Comparison of ENCODE assay signal across 10 cellular contexts in the genomic region with DNA sequence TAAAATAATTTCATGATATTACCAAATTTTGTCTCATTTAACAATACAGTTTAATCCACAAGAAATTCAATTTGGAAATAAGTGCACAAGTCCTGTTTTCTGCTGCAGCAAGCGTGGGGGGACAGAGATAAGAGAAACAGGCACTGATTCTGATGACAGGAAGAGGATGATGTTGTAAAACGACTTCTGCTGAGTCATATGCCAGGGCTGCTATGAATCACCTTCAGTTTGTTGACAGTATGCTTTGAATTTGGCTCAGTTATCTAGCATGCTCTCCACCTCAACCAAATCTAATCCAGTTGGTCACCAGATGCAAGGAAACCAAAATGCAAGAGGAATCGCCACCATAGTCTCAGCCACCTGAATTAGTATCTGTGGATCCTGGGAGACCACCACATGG.
DNase-seq lines count a peak whose midpoint lies in the region; TF ChIP-seq lines count a peak whose summit lies in the region.
"Had no signal": no experiment of that assay in that cellular context is flagged by ENCODE, and none has a peak within 500 bp of the region (broad histone marks: within the 10 kb centered on the region; RNA-seq: fewer than 3 reads in every experiment).

No MANE protein-coding gene starts in this region.

- peak overlapping the region; percentile 37 for H3K27ac ChIP-seq in skeletal muscle tissue (ENCODE audit: low read depth, low read length)

- peaks cover 0 to 11% (median 8%) of the 10 kb centered on the region in 3 donors for H3K4me1 ChIP-seq in skeletal muscle tissue (ENCODE audit: control insufficient read depth in 3 of 3, insufficient read depth in 3 of 3, low read length in 3 of 3)

- no peaks in the 10 kb centered on the region for H3K9me3 ChIP-seq in skeletal muscle tissue (ENCODE audit: control insufficient read depth in 3 of 3, low read length in 3 of 3)

- DNase-seq in SIG-M5 treated with dmso at 0.1 percent for 504 hours (lab: John Stamatoyannopoulos, UW; ENCODE audit: unreplicated experiment) (peak; percentile 9), SIG-M5 (lab: John Stamatoyannopoulos, UW) (no peak), NOMO-1 treated with DMSO at 0.1 percent for 48 hours (lab: John Stamatoyannopoulos, UW; ENCODE audit: unreplicated experiment) (peak; percentile 46), fibroblast of mammary gland (ENCODE audit: low read depth) (peak; percentile 93), C1 segment of cervical spinal cord (lab: John Stamatoyannopoulos, UW) (no peak), ureter (ENCODE audit: low spot score) (no peak), CD1c-positive myeloid dendritic cell (ENCODE audit: extremely low spot score) (no peak)
- DNase-seq: activated CD8-positive, alpha-beta memory T cell treated with anti-CD3 and anti-CD28 coated beads, Interleukin-2, amount 50 U/mL, for 48 hours; NCI-H345 had no signal

- no peaks in the 10 kb centered on the region for H3K36me3 ChIP-seq in skeletal muscle tissue (ENCODE audit: control insufficient read depth in 3 of 3, insufficient read depth in 3 of 3, low read length in 3 of 3)

- no peak for TF ChIP-seq CTCF in fibroblast of mammary gland (conservative IDR thresholded peaks at IDR 0.05; ENCODE audit: control insufficient read depth, insufficient read depth, low read depth, low read length)

- no peak overlapping the region for H3K9ac ChIP-seq in skeletal muscle tissue (ENCODE audit: low read depth in 1 of 3, low read length in 3 of 3)

- no peaks in the 10 kb centered on the region for H3K27me3 ChIP-seq in skeletal muscle tissue (ENCODE audit: control insufficient read depth in 3 of 3, insufficient read depth in 3 of 3, low read length in 3 of 3)

- H3K4me3 ChIP-seq in fibroblast of mammary gland (ENCODE audit: control insufficient read depth, low read depth, low read length) (no peak overlapping the region), skeletal muscle tissue (ENCODE audit: low read length in 3 of 3) (no peak overlapping the region)

Comparison
In these comparisons a context has a peak if more than half of its experiments do, and no peak if none do; other contexts are left out.
1. DNase-seq: peak in SIG-M5 treated with dmso at 0.1 percent for 504 hours (single experiment), NOMO-1 treated with DMSO at 0.1 percent for 48 hours (single experiment) and fibroblast of mammary gland (single experiment); none in SIG-M5 (single experiment), C1 segment of cervical spinal cord (0 of 14), ureter (single experiment) and CD1c-positive myeloid dendritic cell (single experiment).